ENCODE assay signal across 15 cellular contexts in the genomic region with DNA sequence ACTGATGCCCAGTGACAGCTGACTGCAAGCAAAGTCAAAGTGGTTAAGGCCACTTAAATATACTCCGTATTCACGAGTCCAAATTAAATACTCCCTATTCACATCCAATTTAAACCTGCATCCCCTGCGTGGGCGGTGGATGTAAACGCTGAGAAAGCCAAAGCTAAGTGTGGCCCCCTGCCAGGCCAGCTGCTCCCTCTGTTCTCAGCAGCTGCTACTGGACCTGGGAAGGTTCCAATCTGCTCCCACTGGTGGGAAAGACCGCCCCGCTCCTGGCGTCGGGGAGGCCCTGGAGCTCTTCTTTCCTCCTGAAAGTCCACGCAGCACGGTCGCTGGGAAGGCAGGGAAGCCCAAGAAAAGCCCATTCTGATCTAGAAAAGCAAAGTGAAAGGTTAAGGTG.
A peak's percentile ranks its signal among the peaks of the same experiment; 100 is the strongest.
DNase-seq lines count a peak whose midpoint lies in the region; ATAC-seq lines count a peak whose summit lies in the region.
"Had no signal": no experiment of that assay in that cellular context is flagged by ENCODE, and none has a peak within 500 bp of the region (broad histone marks: within the 10 kb centered on the region; RNA-seq: fewer than 3 reads in every experiment).

No MANE protein-coding gene starts in this region.

- no peaks in the 10 kb centered on the region for H3K9me3 ChIP-seq in right cardiac atrium (ENCODE audit: control insufficient read depth, low read length)
- H3K9me3 ChIP-seq: neutrophil, SJSA1, suprapubic skin had no signal

- DNase-seq in Right ventricle myocardium superior (peak; percentile 81), cardiac septum (ENCODE audit: low spot score) (no peak), RPMI7951 (ENCODE audit: low read depth) (peak; percentile 63), right cardiac atrium (peak; percentile 75 to 91 (median 90)), SIG-M5 (lab: John Stamatoyannopoulos, UW) (no peak), inferior parietal cortex (ENCODE audit: extremely low spot score) (no peak), midbrain (lab: John Stamatoyannopoulos, UW) (no peak)
- DNase-seq: activated CD4-positive, alpha-beta T cell treated with anti-CD3 and anti-CD28 coated beads for 36 hours; activated naive CD4-positive, alpha-beta T cell treated with anti-CD3 and anti-CD28 coated beads for 36 hours; effector CD8-positive, alpha-beta T cell; stimulated activated CD4-positive, alpha-beta T cell treated with anti-CD3 and anti-CD28 coated beads, Interleukin-4, amount 100 ng/mL, for 1 hour had no signal

- ATAC-seq in Right ventricle myocardium superior (ENCODE audit: poor library complexity) (peak; percentile 58), right cardiac atrium (peak; percentile 35 to 38), HG03378 (IDR thresholded peaks at IDR 0.05; ENCODE audit: unreplicated experiment) (no peak)
- ATAC-seq: activated CD4-positive, alpha-beta T cell treated with anti-CD3 and anti-CD28 coated beads for 36 hours had no signal

- H3K27ac ChIP-seq in right cardiac atrium (ENCODE audit: low read length): no peak overlapping the region
- H3K27ac ChIP-seq: neutrophil, SJSA1, suprapubic skin had no signal

- intact Hi-C loops in Right ventricle myocardium superior (cut with DNase I) (no loop called here), cardiac septum (cut with DNase I) (no loop called here), right cardiac atrium (cut with DNase I) (no loop called here)

- H3K27me3 ChIP-seq in right cardiac atrium (ENCODE audit: control insufficient read depth, insufficient read depth): no peaks in the 10 kb centered on the region
- H3K27me3 ChIP-seq: neutrophil, SJSA1 had no signal

- peaks cover 21% of the 10 kb centered on the region for H3K4me1 ChIP-seq in right cardiac atrium (ENCODE audit: control insufficient read depth, insufficient read depth, low read length)
- H3K4me1 ChIP-seq: SJSA1, suprapubic skin had no signal

- 21% methylated on average over 12 of the region's 12 CpGs for WGBS in right cardiac atrium

- no peak overlapping the region for H3K4me3 ChIP-seq in right cardiac atrium (ENCODE audit: low read length)
- H3K4me3 ChIP-seq: SJSA1, suprapubic skin had no signal

Comparison
In these comparisons a context has a peak if more than half of its experiments do, and no peak if none do; other contexts are left out.
1. DNase-seq: peak in Right ventricle myocardium superior (single experiment), RPMI7951 (single experiment) and right cardiac atrium (3 of 3); none in cardiac septum (single experiment), SIG-M5 (single experiment), inferior parietal cortex (single experiment) and midbrain (single experiment).